Comparison of ENCODE assay signal across 8 cellular contexts in genomic region chr21:39445339-39446269, GRCh38. TPM values are rescaled to one million over a fixed set of nuclear protein-coding genes. Genes with fewer than 3 reads are reported as not detected.
A peak's percentile ranks its signal among the peaks of the same experiment; 100 is the strongest.
DNase-seq lines count a peak whose midpoint lies in the region; ATAC-seq lines count a peak whose summit lies in the region.

Gene LCA5L (minus strand): TSS chr21:39445778. CDS start chr21:39428493, 17,285 bp downstream.

- DNase-seq in Ammon's horn (ENCODE audit: low spot score) (peak; percentile 89), NCI-H446 (lab: John Stamatoyannopoulos, UW) (peak; percentile 82 to 96), cerebellum (ENCODE audit: low spot score) (peak; percentile 93), kidney tubule cell (ENCODE audit: low spot score) (peak; percentile 93)
- DNase-seq in activated CD4-positive, CD25-positive, alpha-beta regulatory T cell treated with anti-CD3 and anti-CD28 coated beads, Interleukin-2, amount 50 U/mL, for 72 hours: peak; percentile 96
- DNase-seq in stimulated activated CD4-positive, alpha-beta T cell treated with anti-CD3 and anti-CD28 coated beads, Interleukin-1b, Interleukin-23, amount 100 ng/mL, for 1 hour (ENCODE audit: low read depth in 2 of 2): peak; percentile 74 to 79

- ATAC-seq in GM19035 (IDR thresholded peaks at IDR 0.05; ENCODE audit: unreplicated experiment): peak; percentile 86
- ATAC-seq in HG03342 (IDR thresholded peaks at IDR 0.05; ENCODE audit: unreplicated experiment): peak; percentile 88

RNA-seq across cellular contexts. Expression of gene LCA5L, which starts in this region (rescaled TPM):
- total RNA-seq in cerebellum: 0.18 TPM

Comparison
In these comparisons a context has a peak if more than half of its experiments do, and no peak if none do; other contexts are left out.
1. Peak in every context shown above with its lines: DNase-seq and ATAC-seq.
2. Peak in DNase-seq in cerebellum; RNA of the gene not detected or under 1 TPM.